In the genomic region with DNA sequence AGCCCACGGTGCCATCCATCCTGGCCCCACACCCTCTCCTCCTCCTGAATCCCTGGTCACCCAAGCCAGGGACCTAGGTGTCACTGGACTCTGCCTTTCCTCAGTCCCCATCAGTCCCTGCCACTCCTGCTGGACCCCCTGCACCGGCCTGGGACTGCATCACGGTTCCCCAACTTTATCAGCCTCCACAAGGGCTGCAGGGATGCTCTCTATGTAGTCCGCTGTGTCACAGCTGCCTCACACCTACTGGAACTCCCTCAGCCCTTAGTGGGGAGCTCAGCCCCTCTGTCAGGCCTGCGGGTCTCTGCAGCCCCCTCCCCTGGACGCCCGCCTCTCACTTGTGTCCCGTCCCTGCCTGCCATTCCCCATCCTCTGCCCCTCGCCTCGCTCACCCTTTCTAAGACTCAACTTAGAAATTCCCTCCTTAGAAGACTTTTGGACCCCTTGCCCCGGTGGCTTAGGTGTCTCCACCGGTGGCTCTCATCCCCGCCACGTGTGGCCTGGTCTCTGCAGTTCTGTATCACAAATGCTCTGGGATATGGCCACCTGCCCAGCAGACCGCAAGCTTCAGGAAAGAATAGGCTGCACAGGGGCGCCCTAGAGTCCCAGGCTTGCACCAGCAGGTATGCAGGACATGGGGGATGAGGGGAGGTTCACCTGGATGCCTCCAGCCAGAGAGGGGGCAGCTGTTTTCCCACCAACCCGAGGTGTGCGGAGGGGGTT, we compare ENCODE assay signal across 14 cellular contexts.
"Had no signal": no experiment of that assay in that cellular context is flagged by ENCODE, and none has a peak within 500 bp of the region (broad histone marks: within the 10 kb centered on the region; RNA-seq: fewer than 3 reads in every experiment).

No MANE protein-coding gene starts in this region.

- H3K27me3 ChIP-seq: heart right ventricle, ovary, testis, upper lobe of right lung had no signal

- H3K27ac ChIP-seq: heart right ventricle, left ventricle myocardium inferior, ovary, testis, upper lobe of right lung had no signal

- H3K27ac Mint-ChIP-seq: activated CD4-positive, alpha-beta T cell treated with anti-CD3 and anti-CD28 coated beads, Interleukin-2, amount 10 ng/mL, durations not matched to agents 24 days and 14 days; stimulated activated naive CD8-positive, alpha-beta T cell treated with anti-CD3 and anti-CD28 coated beads, Interleukin-15, Interleukin-2, amounts not matched to agents 100 ng/mL and 50 ng/mL, for 24 hours had no signal

- H3K36me3 Mint-ChIP-seq: natural killer cell treated with Interleukin-12 subunit alpha and Interleukin-12 subunit beta and Interleukin-15 and Interleukin-18, amount 100 ng/mL, for 72 hours; WTC11 had no signal

- H3K27me3 Mint-ChIP-seq: natural killer cell treated with Interleukin-12 subunit alpha and Interleukin-12 subunit beta and Interleukin-15 and Interleukin-18, amount 100 ng/mL, for 72 hours had no signal

- H3K4me1 ChIP-seq: left ventricle myocardium inferior, upper lobe of right lung had no signal

- H3K9me3 ChIP-seq: heart right ventricle, left ventricle myocardium inferior, ovary, testis, upper lobe of right lung had no signal

- H3K4me3 Mint-ChIP-seq: activated CD4-positive, alpha-beta T cell treated with anti-CD3 and anti-CD28 coated beads, Interleukin-2, amount 10 ng/mL, durations not matched to agents 24 days and 14 days; natural killer cell treated with Interleukin-12 subunit alpha and Interleukin-12 subunit beta and Interleukin-15 and Interleukin-18, amount 100 ng/mL, for 72 hours; stimulated activated naive CD8-positive, alpha-beta T cell treated with anti-CD3 and anti-CD28 coated beads, Interleukin-15, Interleukin-2, amounts not matched to agents 100 ng/mL and 50 ng/mL, for 24 hours; WTC11 had no signal

- ATAC-seq: natural killer cell treated with Interleukin-12 subunit alpha and Interleukin-12 subunit beta and Interleukin-15 and Interleukin-18, amount 100 ng/mL, for 72 hours; upper lobe of right lung; WTC11 had no signal

- H3K36me3 ChIP-seq: heart right ventricle, left ventricle myocardium inferior, ovary, upper lobe of right lung had no signal

- DNase-seq: activated CD4-positive, alpha-beta T cell treated with anti-CD3 and anti-CD28 coated beads, Interleukin-2, amount 10 ng/mL, durations not matched to agents 24 days and 14 days; activated effector memory CD4-positive, alpha-beta T cell treated with Interleukin-2 at 50 U/mL for 16 hours; activated T-cell treated with anti-CD3 and anti-CD28 coated beads, Interleukin-2, amount 50 U/mL, for 1 hour; effector memory CD4-positive, alpha-beta T cell; heart right ventricle; left ventricle myocardium inferior; mesenchymal stem cell; ovary; stimulated activated CD4-positive, alpha-beta T cell treated with anti-CD3 and anti-CD28 coated beads, Interleukin-12 subunit alpha, Interleukin-12 subunit beta, amount 100 ng/mL, for 4 hours; testis; upper lobe of right lung had no signal

- H3K9me3 Mint-ChIP-seq: activated CD4-positive, alpha-beta T cell treated with anti-CD3 and anti-CD28 coated beads, Interleukin-2, amount 10 ng/mL, durations not matched to agents 24 days and 14 days; natural killer cell treated with Interleukin-12 subunit alpha and Interleukin-12 subunit beta and Interleukin-15 and Interleukin-18, amount 100 ng/mL, for 72 hours; stimulated activated naive CD8-positive, alpha-beta T cell treated with anti-CD3 and anti-CD28 coated beads, Interleukin-15, Interleukin-2, amounts not matched to agents 100 ng/mL and 50 ng/mL, for 24 hours; WTC11 had no signal

- H3K4me3 ChIP-seq: heart right ventricle, left ventricle myocardium inferior, ovary, testis, upper lobe of right lung had no signal
